In genomic region chr17:60538726-60539125, GRCh38 we compare ENCODE assay signal across 27 cellular contexts.
"Had no signal": no experiment of that assay in that cellular context is flagged by ENCODE, and none has a peak within 500 bp of the region (broad histone marks: within the 10 kb centered on the region; RNA-seq: fewer than 3 reads in every experiment).

No MANE protein-coding gene starts in this region.

- H3K27ac ChIP-seq: SJCRH30, WERI-Rb-1 had no signal

- H3K27ac Mint-ChIP-seq: activated CD8-positive, alpha-beta T cell treated with anti-CD3 and anti-CD28 coated beads for 36 hours; activated naive CD4-positive, alpha-beta T cell treated with anti-CD3 and anti-CD28 coated beads, Interleukin-2, amount 10 ng/mL, durations not matched to agents 7 days and 5 days; activated naive CD8-positive, alpha-beta T cell treated with anti-CD3 and anti-CD28 coated beads for 36 hours; activated T-cell treated with anti-CD3 and anti-CD28 coated beads, Interleukin-2, amount 50 U/mL, for 72 hours; activated T-helper 2 cell treated with anti-CD3 and anti-CD28 coated beads, Interferon-gamma antibody, Interleukin-2, Interleukin-4, amounts not matched to agents 10 μg/mL and 5 μg/mL and 100 μg/mL, durations not matched to agents 14 hours and 24 hours and 36 hours had no signal

- ATAC-seq: activated CD8-positive, alpha-beta T cell treated with anti-CD3 and anti-CD28 coated beads for 36 hours; activated T-cell treated with anti-CD3 and anti-CD28 coated beads, Interleukin-2, amount 50 U/mL, for 72 hours; Panc1; Right ventricle myocardium inferior had no signal

- H3K9ac ChIP-seq: SK-N-SH had no signal

- H3K4me1 ChIP-seq: SJCRH30 had no signal

- H3K9me3 ChIP-seq: SJCRH30, SK-N-SH had no signal

- H3K36me3 Mint-ChIP-seq: activated naive CD4-positive, alpha-beta T cell treated with anti-CD3 and anti-CD28 coated beads, Interleukin-2, amount 10 ng/mL, durations not matched to agents 7 days and 5 days; activated naive CD8-positive, alpha-beta T cell treated with anti-CD3 and anti-CD28 coated beads for 36 hours had no signal

- H3K4me1 Mint-ChIP-seq: activated naive CD4-positive, alpha-beta T cell treated with anti-CD3 and anti-CD28 coated beads, Interleukin-2, amount 10 ng/mL, durations not matched to agents 7 days and 5 days; activated naive CD8-positive, alpha-beta T cell treated with anti-CD3 and anti-CD28 coated beads for 36 hours had no signal

- H3K36me3 ChIP-seq: SJCRH30, WERI-Rb-1 had no signal

- H3K4me3 Mint-ChIP-seq: activated CD8-positive, alpha-beta T cell treated with anti-CD3 and anti-CD28 coated beads for 36 hours; activated naive CD4-positive, alpha-beta T cell treated with anti-CD3 and anti-CD28 coated beads, Interleukin-2, amount 10 ng/mL, durations not matched to agents 7 days and 5 days; activated naive CD8-positive, alpha-beta T cell treated with anti-CD3 and anti-CD28 coated beads for 36 hours; activated T-cell treated with anti-CD3 and anti-CD28 coated beads, Interleukin-2, amount 50 U/mL, for 72 hours had no signal

- DNase-seq: activated CD4-positive, alpha-beta T cell treated with anti-CD3 and anti-CD28 coated beads for 4 hours; activated CD8-positive, alpha-beta memory T cell treated with anti-CD3 and anti-CD28 coated beads, Interleukin-2, amount 50 U/mL, for 4 hours; activated CD8-positive, alpha-beta T cell treated with anti-CD3 and anti-CD28 coated beads for 36 hours; activated gamma-delta T cell treated with Interleukin-2 at 50 U/mL for 16 hours; activated naive CD4-positive, alpha-beta T cell treated with anti-CD3 and anti-CD28 coated beads, Interleukin-2, amount 10 ng/mL, durations not matched to agents 7 days and 5 days; activated naive CD8-positive, alpha-beta T cell treated with anti-CD3 and anti-CD28 coated beads for 36 hours; activated T-cell treated with anti-CD3 and anti-CD28 coated beads, Interleukin-2, amount 50 U/mL, for 72 hours; anterior cingulate cortex; central memory CD4-positive, alpha-beta T cell; MV-4-11; NCI-H1092 treated with DMSO at 0.1 percent for 48 hours; NCI-H1417 treated with DMSO at 0.1 percent for 48 hours; NCI-H1694; NCI-H2029; NCI-H2107; NCI-H510A treated with DMSO at 0.1 percent for 48 hours; NCI-H69; NK-92 treated with Interleukin-12 subunit alpha and Interleukin-12 subunit beta, amount 100 ng/mL, for 24 hours; OCI-M1; RPMI8226; SJCRH30; SK-N-SH; T-helper 1 cell; WERI-Rb-1 had no signal

- H3K27me3 ChIP-seq: SJCRH30 had no signal

- H3K27me3 Mint-ChIP-seq: activated CD8-positive, alpha-beta T cell treated with anti-CD3 and anti-CD28 coated beads for 36 hours; activated naive CD4-positive, alpha-beta T cell treated with anti-CD3 and anti-CD28 coated beads, Interleukin-2, amount 10 ng/mL, durations not matched to agents 7 days and 5 days; activated naive CD8-positive, alpha-beta T cell treated with anti-CD3 and anti-CD28 coated beads for 36 hours had no signal

- H3K9me3 Mint-ChIP-seq: activated CD8-positive, alpha-beta T cell treated with anti-CD3 and anti-CD28 coated beads for 36 hours; activated naive CD4-positive, alpha-beta T cell treated with anti-CD3 and anti-CD28 coated beads, Interleukin-2, amount 10 ng/mL, durations not matched to agents 7 days and 5 days; activated naive CD8-positive, alpha-beta T cell treated with anti-CD3 and anti-CD28 coated beads for 36 hours; activated T-cell treated with anti-CD3 and anti-CD28 coated beads, Interleukin-2, amount 50 U/mL, for 72 hours; activated T-helper 2 cell treated with anti-CD3 and anti-CD28 coated beads, Interferon-gamma antibody, Interleukin-2, Interleukin-4, amounts not matched to agents 10 μg/mL and 5 μg/mL and 100 μg/mL, durations not matched to agents 14 hours and 24 hours and 36 hours had no signal

- H3K4me3 ChIP-seq: SJCRH30 had no signal
